In genomic region chr2:227464356-227464755, GRCh38 we compare ENCODE assay signal across 19 cellular contexts. TPM values are rescaled to one million over a fixed set of nuclear protein-coding genes. Genes with fewer than 3 reads are reported as not detected.
DNase-seq lines count a peak whose midpoint lies in the region; ATAC-seq lines count a peak whose summit lies in the region.
"Had no signal": no experiment of that assay in that cellular context is flagged by ENCODE, and none has a peak within 500 bp of the region (broad histone marks: within the 10 kb centered on the region; RNA-seq: fewer than 3 reads in every experiment).

No MANE protein-coding gene starts in this region.

- H3K36me3 Mint-ChIP-seq in activated T-cell treated with anti-CD3 and anti-CD28 coated beads, Interleukin-2, amount 50 U/mL, for 24 hours (ENCODE audit: low read depth) = no peaks in the 10 kb centered on the region
- peaks cover 4 to 15% of the 10 kb centered on the region in 2 donors for H3K36me3 Mint-ChIP-seq in activated naive CD4-positive, alpha-beta T cell treated with anti-CD3 and anti-CD28 coated beads, Interleukin-2, amount 50 U/mL, for 72 hours

- H3K9me3 Mint-ChIP-seq in activated T-cell treated with anti-CD3 and anti-CD28 coated beads, Interleukin-2, amount 50 U/mL, for 24 hours = no peaks in the 10 kb centered on the region
- no peaks in the 10 kb centered on the region for H3K9me3 Mint-ChIP-seq in activated naive CD4-positive, alpha-beta T cell treated with anti-CD3 and anti-CD28 coated beads, Interleukin-2, amount 50 U/mL, for 72 hours
- H3K9me3 Mint-ChIP-seq: neural crest cell had no signal

- H3K4me3 Mint-ChIP-seq in activated T-cell treated with anti-CD3 and anti-CD28 coated beads, Interleukin-2, amount 50 U/mL, for 24 hours = peak overlapping the region; percentile 52

- peak in 1 of 2 donors; percentile 9 for ATAC-seq in activated naive CD4-positive, alpha-beta T cell treated with anti-CD3 and anti-CD28 coated beads, Interleukin-2, amount 50 U/mL, for 72 hours
- ATAC-seq in stimulated activated naive CD8-positive, alpha-beta T cell treated with anti-CD3 and anti-CD28 coated beads, Interleukin-15, Interleukin-2, amounts not matched to agents 100 U/mL and 50 U/mL, for 24 hours = peak; percentile 4
- ATAC-seq: body of pancreas, HepG2, Right ventricle myocardium inferior had no signal

- peak; percentile 55 for DNase-seq in activated T-cell treated with anti-CD3 and anti-CD28 coated beads, Interleukin-2, amount 50 U/mL, for 24 hours
- DNase-seq in activated T-cell treated with anti-CD3 and anti-CD28 coated beads, Interleukin-2, amount 50 U/mL, for 1 hour = no peak
- DNase-seq in OCI-M1 (lab: John Stamatoyannopoulos, UW) = peak; percentile 9
- no peak for DNase-seq in activated naive CD4-positive, alpha-beta T cell treated with anti-CD3 and anti-CD28 coated beads, Interleukin-2, amount 50 U/mL, for 72 hours (ENCODE audit: low spot score in 2 of 2)
- DNase-seq in stimulated activated naive CD8-positive, alpha-beta T cell treated with anti-CD3 and anti-CD28 coated beads, Interleukin-15, Interleukin-2, amounts not matched to agents 100 U/mL and 50 U/mL, for 24 hours = no peak
- no peak for DNase-seq in NCI-H2107 treated with DMSO at 0.1 percent for 48 hours (lab: John Stamatoyannopoulos, UW; ENCODE audit: unreplicated experiment)
- no peak for DNase-seq in D341Med (ENCODE audit: low spot score)
- DNase-seq in NCI-H69 (lab: John Stamatoyannopoulos, UW) = no peak
- DNase-seq: activated CD4-positive, CD25-positive, alpha-beta regulatory T cell; activated effector memory CD4-positive, alpha-beta T cell treated with Interleukin-2 at 50 U/mL for 16 hours; cortex of kidney; foreskin fibroblast; MM.1S; NCI-H1694; uterus had no signal

- no peaks in the 10 kb centered on the region for H3K27me3 Mint-ChIP-seq in activated T-cell treated with anti-CD3 and anti-CD28 coated beads, Interleukin-2, amount 50 U/mL, for 24 hours

- peak overlapping the region; percentile 95 for H3K27ac Mint-ChIP-seq in activated T-cell treated with anti-CD3 and anti-CD28 coated beads, Interleukin-2, amount 50 U/mL, for 24 hours
- H3K27ac Mint-ChIP-seq in activated naive CD4-positive, alpha-beta T cell treated with anti-CD3 and anti-CD28 coated beads, Interleukin-2, amount 50 U/mL, for 72 hours = peak overlapping the region; percentile 91 to 92

- peaks cover 85% of the 10 kb centered on the region for H3K4me1 Mint-ChIP-seq in activated T-cell treated with anti-CD3 and anti-CD28 coated beads, Interleukin-2, amount 50 U/mL, for 24 hours (ENCODE audit: low read depth)

RNA-seq across cellular contexts. Expression of gene AGFG1, which starts 7.6 kb away (rescaled TPM):
- total RNA-seq in activated naive CD4-positive, alpha-beta T cell treated with anti-CD3 and anti-CD28 coated beads, Interleukin-2, amount 50 U/mL, for 72 hours = 100 to 1,000 TPM in 1 of 2 donors, 10 to 100 TPM in 1; 63.3 to 219 TPM

Comparison
In these comparisons a context has a peak if more than half of its experiments do, and no peak if none do; other contexts are left out.
1. DNase-seq: peak in activated T-cell treated with anti-CD3 and anti-CD28 coated beads, Interleukin-2, amount 50 U/mL, for 24 hours (single experiment) and OCI-M1 (single experiment); none in activated T-cell treated with anti-CD3 and anti-CD28 coated beads, Interleukin-2, amount 50 U/mL, for 1 hour (single experiment), activated naive CD4-positive, alpha-beta T cell treated with anti-CD3 and anti-CD28 coated beads, Interleukin-2, amount 50 U/mL, for 72 hours (0 of 2), stimulated activated naive CD8-positive, alpha-beta T cell treated with anti-CD3 and anti-CD28 coated beads, Interleukin-15, Interleukin-2, amounts not matched to agents 100 U/mL and 50 U/mL, for 24 hours (single experiment), NCI-H2107 treated with DMSO at 0.1 percent for 48 hours (single experiment), D341Med (single experiment) and NCI-H69 (single experiment).